ENCODE assay signal across 18 cellular contexts in genomic region chr10:118917701-118918100, GRCh38.
"Had no signal": no experiment of that assay in that cellular context is flagged by ENCODE, and none has a peak within 500 bp of the region (broad histone marks: within the 10 kb centered on the region; RNA-seq: fewer than 3 reads in every experiment).

No MANE protein-coding gene starts in this region.

- DNase-seq: KBM-7, MV-4-11, NCI-H1048, NCI-H1105, NCI-H1417, NCI-H1436 treated with DMSO at 0.1 percent for 48 hours, NCI-H1694, NCI-H187 treated with DMSO at 0.1 percent for 48 hours, NCI-H2029 treated with DMSO at 0.1 percent for 48 hours, NCI-H2171 treated with DMSO at 0.1 percent for 48 hours, NCI-H345, NCI-H446 treated with DMSO at 0.1 percent for 48 hours, NCI-H510A treated with DMSO at 0.1 percent for 48 hours, NCI-H526, SHP77, SK-N-SH, SW 1271 had no signal

- H3K27ac ChIP-seq: RWPE1 had no signal

- H3K9ac ChIP-seq: SK-N-SH had no signal

- H3K9me3 ChIP-seq: SK-N-SH had no signal

- H3K4me2 ChIP-seq: SK-N-SH had no signal
